Comparison of ENCODE assay signal across 16 cellular contexts in genomic region chr17:16936536-16937310, GRCh38.
A peak's percentile ranks its signal among the peaks of the same experiment; 100 is the strongest.
DNase-seq lines count a peak whose midpoint lies in the region; ATAC-seq and TF ChIP-seq lines count a peak whose summit lies in the region.
"Had no signal": no experiment of that assay in that cellular context is flagged by ENCODE, and none has a peak within 500 bp of the region (broad histone marks: within the 10 kb centered on the region; RNA-seq: fewer than 3 reads in every experiment).

No MANE protein-coding gene starts in this region.

- H3K4me1 Mint-ChIP-seq in memory B cell: peaks cover 24% of the 10 kb centered on the region
- H3K4me1 Mint-ChIP-seq in stimulated activated naive B cell treated with anti-CD40 and anti-IgM and Interleukin-4, amounts not matched to agents 10 μg/mL and 1 μg/mL and 100 μg/mL, for 72 hours: peaks cover 11 to 25% of the 10 kb centered on the region in 2 donors

- H3K27ac Mint-ChIP-seq in memory B cell: peak overlapping the region; percentile 75
- H3K27ac Mint-ChIP-seq in stimulated activated naive B cell treated with anti-CD40 and anti-IgM and Interleukin-4, amounts not matched to agents 10 μg/mL and 1 μg/mL and 100 μg/mL, for 72 hours: peak overlapping the region; percentile 20

- H3K36me3 ChIP-seq in WERI-Rb-1: no peaks in the 10 kb centered on the region
- H3K36me3 ChIP-seq: BLaER1 treated with 17β-estradiol and CSF1 and Interleukin-3, amounts not matched to agents 10 nM and 100 nM had no signal

- no peak overlapping the region for H3K27ac ChIP-seq in WERI-Rb-1
- H3K27ac ChIP-seq: 22Rv1; BLaER1 treated with 17β-estradiol and CSF1 and Interleukin-3, amounts not matched to agents 10 nM and 100 nM had no signal

- H3K27me3 ChIP-seq in WERI-Rb-1 (ENCODE audit: insufficient read depth, low read depth, severe bottlenecking): no peaks in the 10 kb centered on the region
- H3K27me3 ChIP-seq: BLaER1 treated with 17β-estradiol and CSF1 and Interleukin-3, amounts not matched to agents 10 nM and 100 nM had no signal

- no peaks in the 10 kb centered on the region for H3K9me3 ChIP-seq in WERI-Rb-1 (ENCODE audit: severe bottlenecking)
- H3K9me3 ChIP-seq: BLaER1 treated with 17β-estradiol and CSF1 and Interleukin-3, amounts not matched to agents 10 nM and 100 nM had no signal

- H3K27me3 Mint-ChIP-seq in memory B cell: no peaks in the 10 kb centered on the region
- peaks cover 0 to 7% of the 10 kb centered on the region in 2 donors for H3K27me3 Mint-ChIP-seq in stimulated activated naive B cell treated with anti-CD40 and anti-IgM and Interleukin-4, amounts not matched to agents 10 μg/mL and 1 μg/mL and 100 μg/mL, for 72 hours

- ATAC-seq in memory B cell (ENCODE audit: low read depth): no peak
- ATAC-seq in stimulated activated naive B cell treated with anti-CD40 and anti-IgM and Interleukin-4, amounts not matched to agents 10 μg/mL and 1 μg/mL and 100 μg/mL, for 72 hours (replicated peaks): no peak

- DNase-seq in activated CD4-positive, CD25-positive, alpha-beta regulatory T cell treated with anti-CD3 and anti-CD28 coated beads, Interleukin-2, amount 50 U/mL, for 72 hours: peak; percentile 11
- DNase-seq in activated CD4-positive, CD25-positive, alpha-beta regulatory T cell (lab: John Stamatoyannopoulos, UW): no peak
- DNase-seq in WERI-Rb-1 (peak; percentile 53), memory B cell (ENCODE audit: low spot score in 2 of 2) (no peak), NCI-H146 treated with DMSO at 0.1 percent for 48 hours (lab: John Stamatoyannopoulos, UW; ENCODE audit: unreplicated experiment) (no peak), NCI-H1694 (lab: John Stamatoyannopoulos, UW) (no peak)
- no peak for DNase-seq in stimulated activated naive B cell treated with anti-CD40 and anti-IgM and Interleukin-4, amounts not matched to agents 10 μg/mL and 1 μg/mL and 100 μg/mL, for 72 hours
- DNase-seq in stimulated activated CD4-positive, alpha-beta T cell treated with anti-CD3 and anti-CD28 coated beads, Interleukin-12 subunit alpha, Interleukin-12 subunit beta, amount 100 ng/mL, for 4 hours: no peak
- DNase-seq: DMS 273 treated with DMSO at 0.1 percent for 48 hours, EL, IMR-90, NCI-H1417, NCI-H2081, NCI-H524 had no signal

- no peaks in the 10 kb centered on the region for H3K9me3 Mint-ChIP-seq in memory B cell
- H3K9me3 Mint-ChIP-seq in stimulated activated naive B cell treated with anti-CD40 and anti-IgM and Interleukin-4, amounts not matched to agents 10 μg/mL and 1 μg/mL and 100 μg/mL, for 72 hours: no peaks in the 10 kb centered on the region

- H3K4me3 Mint-ChIP-seq in memory B cell: no peak overlapping the region
- no peak overlapping the region for H3K4me3 Mint-ChIP-seq in stimulated activated naive B cell treated with anti-CD40 and anti-IgM and Interleukin-4, amounts not matched to agents 10 μg/mL and 1 μg/mL and 100 μg/mL, for 72 hours

- H3K36me3 Mint-ChIP-seq in memory B cell: peaks cover 17% of the 10 kb centered on the region
- H3K36me3 Mint-ChIP-seq in stimulated activated naive B cell treated with anti-CD40 and anti-IgM and Interleukin-4, amounts not matched to agents 10 μg/mL and 1 μg/mL and 100 μg/mL, for 72 hours: peaks cover 17 to 42% of the 10 kb centered on the region in 2 donors

- H3K4me3 ChIP-seq in WERI-Rb-1 (ENCODE audit: low read depth, low read length): no peak overlapping the region
- H3K4me3 ChIP-seq: BLaER1 treated with 17β-estradiol and CSF1 and Interleukin-3, amounts not matched to agents 10 nM and 100 nM had no signal

- no peak for TF ChIP-seq CTCF in WERI-Rb-1 (IDR thresholded peaks at IDR 0.05; ENCODE audit: low read depth, low read length)

Comparison
In these comparisons a context has a peak if more than half of its experiments do, and no peak if none do; other contexts are left out.
1. DNase-seq: peak in activated CD4-positive, CD25-positive, alpha-beta regulatory T cell treated with anti-CD3 and anti-CD28 coated beads, Interleukin-2, amount 50 U/mL, for 72 hours (single experiment) and WERI-Rb-1 (single experiment); none in activated CD4-positive, CD25-positive, alpha-beta regulatory T cell (0 of 4), memory B cell (0 of 2), stimulated activated naive B cell treated with anti-CD40 and anti-IgM and Interleukin-4, amounts not matched to agents 10 μg/mL and 1 μg/mL and 100 μg/mL, for 72 hours (single experiment), NCI-H146 treated with DMSO at 0.1 percent for 48 hours (single experiment), stimulated activated CD4-positive, alpha-beta T cell treated with anti-CD3 and anti-CD28 coated beads, Interleukin-12 subunit alpha, Interleukin-12 subunit beta, amount 100 ng/mL, for 4 hours (single experiment) and NCI-H1694 (single experiment).